9 cellular contexts compared by ENCODE assay signal in the genomic region with DNA sequence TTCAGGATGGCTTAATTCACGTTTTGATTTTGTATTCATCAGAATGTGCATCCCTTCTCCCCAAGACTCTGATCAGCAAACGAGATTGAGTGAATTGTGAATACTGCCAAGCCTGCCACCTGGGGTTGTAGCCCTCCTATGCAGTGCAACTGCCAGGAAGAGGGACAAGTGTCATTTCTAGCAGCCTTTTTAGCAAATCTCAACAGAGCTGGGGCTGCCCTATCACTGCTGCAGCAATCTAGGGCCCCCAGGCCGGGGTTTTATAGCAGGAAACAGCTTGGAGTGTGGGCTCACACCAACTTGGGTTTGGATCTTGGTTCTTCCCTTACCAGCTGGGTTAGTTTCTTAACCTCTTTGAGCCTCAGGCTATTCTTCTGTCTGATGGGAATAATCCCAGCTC. TPM values are rescaled to one million over a fixed set of nuclear protein-coding genes. Genes with fewer than 3 reads are reported as not detected.
DNase-seq lines count a peak whose midpoint lies in the region; ATAC-seq, FAIRE-seq and TF ChIP-seq lines count a peak whose summit lies in the region.
"Had no signal": no experiment of that assay in that cellular context is flagged by ENCODE, and none has a peak within 500 bp of the region (broad histone marks: within the 10 kb centered on the region; RNA-seq: fewer than 3 reads in every experiment).

No MANE protein-coding gene starts in this region.

- peak; percentile 56 for FAIRE-seq in GM12891 (lab: Jason Lieb, UNC)

- peaks cover 31 to 42% (median 36%) of the 10 kb centered on the region in 5 donors for H3K27me3 Mint-ChIP-seq in naive thymus-derived CD4-positive, alpha-beta T cell

- intact Hi-C loops in naive thymus-derived CD4-positive, alpha-beta T cell (cut with micrococcal nuclease), result no loop called here

- no peaks in the 10 kb centered on the region for H3K36me3 ChIP-seq in naive thymus-derived CD4-positive, alpha-beta T cell (ENCODE audit: control insufficient read depth in 2 of 3, insufficient read depth in 3 of 3, low read length in 3 of 3)

- no peak for TF ChIP-seq CTCF in NB4 (IDR thresholded peaks at IDR 0.05; ENCODE audit: low read depth, low read length)

- in situ Hi-C loops in G401 (cut with HindIII; ENCODE audit: low sequenced_read_pairs), result no loop called here

- peaks cover 0 to 3% of the 10 kb centered on the region in 2 donors for H3K27me3 ChIP-seq in naive thymus-derived CD4-positive, alpha-beta T cell (ENCODE audit: control insufficient read depth in 2 of 2, insufficient read depth in 2 of 2, low read length in 2 of 2)

- H3K9me3 Mint-ChIP-seq in naive thymus-derived CD4-positive, alpha-beta T cell, result peaks cover 0 to 3% (median 0%) of the 10 kb centered on the region in 11 donors
- H3K9me3 Mint-ChIP-seq: WTC11 had no signal

- H3K4me1 ChIP-seq in naive thymus-derived CD4-positive, alpha-beta T cell (ENCODE audit: control insufficient read depth in 2 of 2, insufficient read depth in 2 of 2, low read length in 2 of 2), result no peaks in the 10 kb centered on the region

- H3K27ac Mint-ChIP-seq in naive thymus-derived CD4-positive, alpha-beta T cell, result no peak overlapping the region
- H3K27ac Mint-ChIP-seq: WTC11 had no signal

- H3K9me3 ChIP-seq in naive thymus-derived CD4-positive, alpha-beta T cell (ENCODE audit: control insufficient read depth in 2 of 3, low read length in 3 of 3), result no peaks in the 10 kb centered on the region

- peak; percentile 11 for ATAC-seq in GM21529 (IDR thresholded peaks at IDR 0.05; ENCODE audit: unreplicated experiment)
- peak; percentile 34 for ATAC-seq in naive thymus-derived CD4-positive, alpha-beta T cell
- ATAC-seq in left lobe of liver, result no peak

- no peak overlapping the region for H3K4me3 ChIP-seq in NB4 (ENCODE audit: low read depth, low read length)
- H3K4me3 ChIP-seq in naive thymus-derived CD4-positive, alpha-beta T cell (ENCODE audit: low read length), result no peak overlapping the region

- CTCF ChIA-PET in naive thymus-derived CD4-positive, alpha-beta T cell (lab: Charles Lee), result no interaction called here

- peaks cover 0 to 5% (median 0%) of the 10 kb centered on the region in 7 donors for H3K4me1 Mint-ChIP-seq in naive thymus-derived CD4-positive, alpha-beta T cell

- TF ChIP-seq POLR2A in GM12891 (IDR thresholded peaks at IDR 0.05; ENCODE audit: low read depth, low read length) (no peak), NB4 (IDR thresholded peaks at IDR 0.05; ENCODE audit: extremely low read depth, insufficient read length) (no peak)

- no peak overlapping the region for H3K27ac ChIP-seq in naive thymus-derived CD4-positive, alpha-beta T cell (ENCODE audit: low read depth, low read length)

- peaks cover 0 to 3% (median 0%) of the 10 kb centered on the region in 5 donors for H3K36me3 Mint-ChIP-seq in naive thymus-derived CD4-positive, alpha-beta T cell
- H3K36me3 Mint-ChIP-seq: WTC11 had no signal

- no peak for DNase-seq in GM12891 (ENCODE audit: insufficient read length, low spot score)
- DNase-seq in NB4 (ENCODE audit: low read depth), result peak; percentile 76
- peak in 1 of 9 donors; percentile 20 for DNase-seq in naive thymus-derived CD4-positive, alpha-beta T cell
- DNase-seq in SKM-1 (lab: John Stamatoyannopoulos, UW; ENCODE audit: unreplicated experiment), result no peak
- no peak for DNase-seq in COLO668 (lab: John Stamatoyannopoulos, UW; ENCODE audit: unreplicated experiment)
- no peak for DNase-seq in G401 (ENCODE audit: low spot score)
- no peak for DNase-seq in left lobe of liver (ENCODE audit: low spot score)

- POLR2A ChIA-PET in naive thymus-derived CD4-positive, alpha-beta T cell (lab: Charles Lee), result no interaction called here

- H3K4me3 Mint-ChIP-seq in naive thymus-derived CD4-positive, alpha-beta T cell, result no peak overlapping the region
- H3K4me3 Mint-ChIP-seq: WTC11 had no signal

TF ChIP-seq in GM12891, 5 proteins besides CTCF, POLR2A, EP300 and RAD21:
- TF ChIP-seq TAF1 (IDR thresholded peaks at IDR 0.05; ENCODE audit: low read depth, low read length) (no peak), PAX5 (IDR thresholded peaks at IDR 0.05; ENCODE audit: insufficient read depth, low read length, severe bottlenecking) (no peak), SPI1 (IDR thresholded peaks at IDR 0.05; ENCODE audit: low read depth, low read length) (no peak), POU2F2 (IDR thresholded peaks at IDR 0.05; ENCODE audit: low read depth, low read length) (no peak), POLR2AphosphoS5 (IDR thresholded peaks at IDR 0.05; ENCODE audit: low read depth, low read length) (no peak)

RNA-seq across cellular contexts. Expression of gene CSF1R, which starts 4.0 kb away (rescaled TPM):
- 0.63 TPM for polyA plus RNA-seq in GM12891 (2012; ENCODE audit: low read depth, missing spikeins)
- total RNA-seq in naive thymus-derived CD4-positive, alpha-beta T cell, result 10 to 100 TPM in 1 of 5 experiments, 1 to 10 TPM in 3, under 1 TPM in 1; 0.36 to 92.4 (median 6.4) TPM
- polyA plus RNA-seq in naive thymus-derived CD4-positive, alpha-beta T cell, result under 1 TPM; 0.09 to 0.72 TPM
- total RNA-seq in G401 (2014; rRNA removed; shearing (Covaris generic)), result 0.43 and 1.1 TPM in 2 replicates
- 15.2 TPM for total RNA-seq in left lobe of liver
